ENCODE assay signal across 8 cellular contexts in the genomic region with DNA sequence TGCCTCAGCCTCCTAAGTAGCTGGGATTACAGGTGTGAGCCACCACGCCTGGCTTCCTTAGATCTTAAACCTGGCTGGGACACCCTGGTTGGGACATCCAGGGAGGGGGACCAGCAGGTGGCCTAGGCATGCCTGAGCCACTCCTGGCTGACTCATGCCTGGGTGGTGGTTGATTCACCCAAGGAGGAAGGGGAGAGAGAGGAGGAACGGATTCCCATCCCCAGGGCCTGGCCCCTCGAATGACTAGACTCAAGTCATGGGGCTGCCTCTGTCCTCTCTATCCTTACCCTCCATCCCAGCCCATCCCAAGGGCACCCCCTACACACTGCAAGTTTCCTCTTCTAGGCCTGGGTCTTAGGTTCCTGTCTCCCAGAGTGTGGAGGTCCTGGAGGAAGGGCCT. TPM values are rescaled to one million over a fixed set of nuclear protein-coding genes. Genes with fewer than 3 reads are reported as not detected.
A peak's percentile ranks its signal among the peaks of the same experiment; 100 is the strongest.
DNase-seq lines count a peak whose midpoint lies in the region; ATAC-seq and TF ChIP-seq lines count a peak whose summit lies in the region.

No MANE protein-coding gene starts in this region.

- H3F3A ChIP-seq in PC-9 (ENCODE audit: insufficient read depth, low read depth) = peaks cover 73% of the 10 kb centered on the region

- peaks cover 76 to 100% (median 91%) of the 10 kb centered on the region in 4 donors for H3K4me1 Mint-ChIP-seq in CD4-positive, alpha-beta memory T cell
- peaks cover 24% of the 10 kb centered on the region for H3K4me1 Mint-ChIP-seq in progenitor cell of endocrine pancreas (ENCODE audit: low read depth)

- CTCF ChIA-PET in CD4-positive, alpha-beta memory T cell (lab: Charles Lee; ENCODE audit: partially characterized antibody) = interaction anchor here (0.5 to 17.5 kb wide), 3 partner anchors 13 to 66 kb away, joined by 3 to 182 read pairs (median 46); no protein-coding TSS in a partner anchor
- CTCF ChIA-PET in PC-9 (lab: Charles Lee) = interaction anchor here (0.6 to 1.0 kb wide), 3 partner anchors 21 to 67 kb away, joined by 3 to 6 read pairs (median 3); no protein-coding TSS in a partner anchor

- H3K27me3 ChIP-seq in CD4-positive, alpha-beta memory T cell (ENCODE audit: insufficient read depth, low read length) = no peaks in the 10 kb centered on the region
- H3K27me3 ChIP-seq in PC-9 (ENCODE audit: insufficient read depth, low read depth) = no peaks in the 10 kb centered on the region

- peaks cover 98% of the 10 kb centered on the region for H3K79me2 ChIP-seq in PC-9 (ENCODE audit: low read depth)

- no peak for ATAC-seq in GM18858 (IDR thresholded peaks at IDR 0.05; ENCODE audit: unreplicated experiment)

- peaks cover 24% of the 10 kb centered on the region for H4K20me1 ChIP-seq in PC-9 (ENCODE audit: insufficient read depth)

- peak in 1 of 5 donors; percentile 75 for DNase-seq in CD4-positive, alpha-beta memory T cell
- peak; percentile 87 to 90 for DNase-seq in PC-9
- no peak for DNase-seq in coronary artery (ENCODE audit: low spot score)
- DNase-seq in progenitor cell of endocrine pancreas (ENCODE audit: low spot score, unreplicated experiment) = no peak
- no peak for DNase-seq in SK-N-DZ (ENCODE audit: low spot score)
- no peak for DNase-seq in NCI-H1105 treated with DMSO at 0.1 percent for 48 hours (lab: John Stamatoyannopoulos, UW)
- DNase-seq in SHP77 treated with DMSO at 0.1 percent for 48 hours (lab: John Stamatoyannopoulos, UW) = no peak

- no TSS peak for BruUV-seq in PC-9 (replicated peaks; lab: Mats Ljungman, UMichigan)

- H3K36me3 ChIP-seq in CD4-positive, alpha-beta memory T cell (ENCODE audit: insufficient read depth, low read length) = no peaks in the 10 kb centered on the region
- H3K36me3 ChIP-seq in PC-9 (ENCODE audit: low read depth) = no peaks in the 10 kb centered on the region

- peak overlapping the region; percentile 81 to 99 (median 97) for H3K27ac Mint-ChIP-seq in CD4-positive, alpha-beta memory T cell
- peak overlapping the region; percentile 76 for H3K27ac Mint-ChIP-seq in progenitor cell of endocrine pancreas

- peak overlapping the region; percentile 69 for H3K4me2 ChIP-seq in PC-9

- no peaks in the 10 kb centered on the region for H3K27me3 Mint-ChIP-seq in CD4-positive, alpha-beta memory T cell
- no peaks in the 10 kb centered on the region for H3K27me3 Mint-ChIP-seq in progenitor cell of endocrine pancreas

- no peaks in the 10 kb centered on the region for H3K9me3 Mint-ChIP-seq in CD4-positive, alpha-beta memory T cell
- H3K9me3 Mint-ChIP-seq in progenitor cell of endocrine pancreas (ENCODE audit: low read depth) = no peaks in the 10 kb centered on the region

- H3K9me3 ChIP-seq in CD4-positive, alpha-beta memory T cell (ENCODE audit: control insufficient read depth in 1 of 2, low read length in 2 of 2) = no peaks in the 10 kb centered on the region
- no peaks in the 10 kb centered on the region for H3K9me3 ChIP-seq in PC-9 (ENCODE audit: insufficient read depth, low read depth)

- H3K4me1 ChIP-seq in CD4-positive, alpha-beta memory T cell (ENCODE audit: insufficient read depth, low read length) = peaks cover 100% of the 10 kb centered on the region
- H3K4me1 ChIP-seq in PC-9 (replicated peaks; ENCODE audit: insufficient read depth) = peaks cover 97% of the 10 kb centered on the region

- no peaks in the 10 kb centered on the region for H3K9me2 ChIP-seq in PC-9 (ENCODE audit: insufficient read depth)

- intact Hi-C loops in CD4-positive, alpha-beta memory T cell (cut with micrococcal nuclease) = no loop called here
- intact Hi-C loops in PC-9 (cut with micrococcal nuclease; ENCODE audit: unreplicated experiment) = loop anchor here (1.0 kb wide), 4 partner anchors 10 to 67 kb away; no protein-coding TSS in a partner anchor

- peaks cover 11 to 43% of the 10 kb centered on the region in 2 donors for H3K36me3 Mint-ChIP-seq in CD4-positive, alpha-beta memory T cell
- no peaks in the 10 kb centered on the region for H3K36me3 Mint-ChIP-seq in progenitor cell of endocrine pancreas (ENCODE audit: insufficient read depth)

- TF ChIP-seq CTCF in PC-9 (conservative IDR thresholded peaks at IDR 0.05) = no peak
- TF ChIP-seq CTCF in coronary artery (IDR thresholded peaks at IDR 0.05) = no peak
- no peak for TF ChIP-seq CTCF in progenitor cell of endocrine pancreas (IDR thresholded peaks at IDR 0.05; ENCODE audit: unreplicated experiment)

- H3K4me3 Mint-ChIP-seq in CD4-positive, alpha-beta memory T cell = peak overlapping the region; percentile 41 to 96 (median 84)
- H3K4me3 Mint-ChIP-seq in progenitor cell of endocrine pancreas (ENCODE audit: low read depth) = no peak overlapping the region

- no peak overlapping the region for H3K4me3 ChIP-seq in CD4-positive, alpha-beta memory T cell (ENCODE audit: low read length in 2 of 2)
- H3K4me3 ChIP-seq in PC-9 (no peak overlapping the region), coronary artery (no peak overlapping the region)

- peak overlapping the region; percentile 78 for H3K27ac ChIP-seq in CD4-positive, alpha-beta memory T cell (ENCODE audit: low read depth, low read length)
- H3K27ac ChIP-seq in PC-9 = peak overlapping the region; percentile 81
- peak overlapping the region; percentile 71 to 90 for H3K27ac ChIP-seq in coronary artery

- POLR2A ChIA-PET in CD4-positive, alpha-beta memory T cell (lab: Charles Lee; ENCODE audit: partially characterized antibody) = interaction anchor here (18.7 to 36.2 kb wide), 4 partner anchors 4 to 58 kb away, joined by 250 to 1317 read pairs (median 482); a partner anchor contains a TSS
- POLR2A ChIA-PET in PC-9 (lab: Charles Lee; ENCODE audit: unreplicated experiment) = interaction anchor here (0.7 to 1.6 kb wide), 2 partner anchors 11 to 13 kb away, joined by 13 to 14 read pairs; a partner anchor contains a TSS

- H2AFZ ChIP-seq in PC-9 = no peak overlapping the region

RNA-seq across cellular contexts. Expression of a gene that starts 12.7 kb away (rescaled TPM):
- 100 to 1,000 TPM; 516 to 550 TPM for total RNA-seq in CD4-positive, alpha-beta memory T cell
- 100 to 1,000 TPM in 1 of 2 donors, 10 to 100 TPM in 1; 95.4 to 205 TPM for polyA plus RNA-seq in CD4-positive, alpha-beta memory T cell
- total RNA-seq in PC-9 (2021) (176 and 208 TPM in 2 replicates), progenitor cell of endocrine pancreas (48.2 and 54.1 TPM in 2 replicates)
- 2.7 and 3.0 TPM in 2 replicates for polyA plus RNA-seq in SK-N-DZ (2014; cell fraction: cytosol; rRNA removed)
- polyA plus RNA-seq in SK-N-DZ (2014; cell fraction: nucleus; rRNA removed) = 6.9 and 11.3 TPM in 2 replicates

RNA-seq across cellular contexts. Expression of a gene that starts 30.4 kb away (rescaled TPM):
- 10 to 100 TPM; 37.0 to 39.7 TPM for total RNA-seq in CD4-positive, alpha-beta memory T cell
- polyA plus RNA-seq in CD4-positive, alpha-beta memory T cell = 10 to 100 TPM; 41.0 to 43.1 TPM
- 65.5 and 79.4 TPM in 2 replicates for total RNA-seq in PC-9 (2021)
- total RNA-seq in progenitor cell of endocrine pancreas = 34.0 and 37.7 TPM in 2 replicates
- 52.5 and 55.6 TPM in 2 replicates for polyA plus RNA-seq in SK-N-DZ (2014; cell fraction: cytosol; rRNA removed)
- polyA plus RNA-seq in SK-N-DZ (2014; cell fraction: nucleus; rRNA removed) = 46.6 and 51.6 TPM in 2 replicates

RNA-seq across cellular contexts. Expression of a gene that starts 37.5 kb away (rescaled TPM):
- 1 to 10 TPM in 1 of 2 experiments, under 1 TPM in 1; 0.72 to 1.8 TPM for total RNA-seq in CD4-positive, alpha-beta memory T cell
- under 1 TPM; 0.26 to 0.79 TPM for polyA plus RNA-seq in CD4-positive, alpha-beta memory T cell
- total RNA-seq in PC-9 (2021) = 21.9 and 22.5 TPM in 2 replicates
- total RNA-seq in progenitor cell of endocrine pancreas = 3.4 and 3.6 TPM in 2 replicates
- polyA plus RNA-seq in SK-N-DZ (2014; cell fraction: cytosol; rRNA removed) = 2.1 and 3.6 TPM in 2 replicates
- polyA plus RNA-seq in SK-N-DZ (2014; cell fraction: nucleus; rRNA removed) = 18.2 and 18.8 TPM in 2 replicates

RNA-seq across cellular contexts. Expression of a gene that starts 51.2 kb away (rescaled TPM):
- total RNA-seq in CD4-positive, alpha-beta memory T cell = 10 to 100 TPM; 35.7 to 38.1 TPM
- polyA plus RNA-seq in CD4-positive, alpha-beta memory T cell = 10 to 100 TPM; 10.2 to 18.5 TPM
- total RNA-seq in PC-9 (2021) (28.3 and 44.3 TPM in 2 replicates), progenitor cell of endocrine pancreas (7.0 and 7.7 TPM in 2 replicates)
- 28.1 and 28.4 TPM in 2 replicates for polyA plus RNA-seq in SK-N-DZ (2014; cell fraction: cytosol; rRNA removed)
- 18.1 and 19.8 TPM in 2 replicates for polyA plus RNA-seq in SK-N-DZ (2014; cell fraction: nucleus; rRNA removed)

Comparison
In these comparisons a context has a peak if more than half of its experiments do, and no peak if none do; other contexts are left out.
1. DNase-seq: peak in PC-9 (2 of 2); none in coronary artery (single experiment), progenitor cell of endocrine pancreas (single experiment), SK-N-DZ (single experiment), NCI-H1105 treated with DMSO at 0.1 percent for 48 hours (single experiment) and SHP77 treated with DMSO at 0.1 percent for 48 hours (single experiment).
2. Peak in every context shown above with its lines, with median percentiles within 50 percentile points of each other: H3K27ac ChIP-seq.